In the genomic region with DNA sequence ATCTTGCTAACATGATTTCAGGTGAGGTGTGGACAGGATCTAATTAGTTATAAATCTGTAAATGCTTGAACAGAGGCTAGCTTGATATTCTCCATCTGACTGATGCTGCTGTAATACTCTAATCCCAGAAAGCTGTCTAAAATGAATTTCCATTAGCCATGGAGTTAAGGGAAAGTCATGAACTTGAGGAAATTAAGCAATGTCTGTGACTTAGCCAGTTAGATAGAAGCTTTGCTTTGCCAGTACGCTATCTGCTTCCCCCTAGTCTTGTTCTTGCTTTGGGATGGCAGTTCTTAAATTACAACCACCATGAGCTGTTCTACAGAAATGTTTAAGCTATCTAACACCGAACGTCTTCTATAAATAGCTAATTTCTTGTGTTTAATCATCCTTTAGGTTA, we compare ENCODE assay signal across 1 cellular context.
TF ChIP-seq lines count a peak whose summit lies in the region.

No MANE protein-coding gene starts in this region.

TF ChIP-seq in IMR-90, 13 proteins besides CTCF, POLR2A, EP300 and RAD21:
- TF ChIP-seq, protein P1, sequence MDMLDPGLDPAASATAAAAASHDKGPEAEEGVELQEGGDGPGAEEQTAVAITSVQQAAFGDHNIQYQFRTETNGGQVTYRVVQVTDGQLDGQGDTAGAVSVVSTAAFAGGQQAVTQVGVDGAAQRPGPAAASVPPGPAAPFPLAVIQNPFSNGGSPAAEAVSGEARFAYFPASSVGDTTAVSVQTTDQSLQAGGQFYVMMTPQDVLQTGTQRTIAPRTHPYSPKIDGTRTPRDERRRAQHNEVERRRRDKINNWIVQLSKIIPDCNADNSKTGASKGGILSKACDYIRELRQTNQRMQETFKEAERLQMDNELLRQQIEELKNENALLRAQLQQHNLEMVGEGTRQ (IDR thresholded peaks at IDR 0.05; ENCODE audit: low read depth, low read length): no peak
- peak; percentile 53 for TF ChIP-seq CEBPB (IDR thresholded peaks at IDR 0.05; ENCODE audit: low read depth, low read length)
